Comparison of ENCODE assay signal across 29 cellular contexts in genomic region chr15:71194286-71194685, GRCh38.
"Had no signal": no experiment of that assay in that cellular context is flagged by ENCODE, and none has a peak within 500 bp of the region (broad histone marks: within the 10 kb centered on the region; RNA-seq: fewer than 3 reads in every experiment).

No MANE protein-coding gene starts in this region.

- H3K27ac Mint-ChIP-seq: natural killer cell treated with Interleukin-12 subunit alpha and Interleukin-12 subunit beta and Interleukin-15 and Interleukin-18, amount 100 ng/mL, for 72 hours; nephron progenitor cell; progenitor cell of endocrine pancreas; stimulated activated effector memory CD8-positive, alpha-beta T cell treated with anti-CD3 and anti-CD28 coated beads, Interleukin-12 subunit alpha, Interleukin-12 subunit beta, amount 100 ng/mL, for 72 hours; stimulated activated naive B cell treated with anti-CD40 and anti-IgM and Interleukin-4, amounts not matched to agents 10 μg/mL and 1 μg/mL and 100 μg/mL, for 72 hours; stimulated activated naive CD8-positive, alpha-beta T cell treated with anti-CD3 and anti-CD28 coated beads, Interleukin-15, Interleukin-2, amounts not matched to agents 100 ng/mL and 50 ng/mL, for 24 hours had no signal

- ATAC-seq: naive thymus-derived CD8-positive, alpha-beta T cell; natural killer cell treated with Interleukin-12 subunit alpha and Interleukin-12 subunit beta and Interleukin-15 and Interleukin-18, amount 100 ng/mL, for 72 hours; psoas muscle; right cardiac atrium; right lobe of liver; stimulated activated effector memory CD8-positive, alpha-beta T cell treated with anti-CD3 and anti-CD28 coated beads, Interleukin-12 subunit alpha, Interleukin-12 subunit beta, amount 100 ng/mL, for 72 hours; stimulated activated naive B cell treated with anti-CD40 and anti-IgM and Interleukin-4, amounts not matched to agents 10 μg/mL and 1 μg/mL and 100 μg/mL, for 72 hours had no signal

- DNase-seq: naive thymus-derived CD8-positive, alpha-beta T cell; nephron progenitor cell; nucleus accumbens; ovary; posterior cingulate gyrus; psoas muscle; right cardiac atrium; right lobe of liver; sigmoid colon; small intestine; stimulated activated CD4-positive, alpha-beta T cell treated with anti-CD3 and anti-CD28 coated beads, Interleukin-15, amount 100 ng/mL, for 24 hours; stimulated activated CD4-positive, alpha-beta T cell treated with anti-CD3 and anti-CD28 coated beads, Interleukin-2, amount 100 ng/mL, for 24 hours; stimulated activated CD4-positive, alpha-beta T cell treated with anti-CD3 and anti-CD28 coated beads, Interleukin-2, amount 100 ng/mL, for 48 hours; stimulated activated CD4-positive, alpha-beta T cell treated with anti-CD3 and anti-CD28 coated beads, Interleukin-4, amount 100 ng/mL, for 24 hours; stimulated activated naive B cell treated with anti-CD40 and anti-IgM and Interleukin-4, amounts not matched to agents 10 μg/mL and 1 μg/mL and 100 μg/mL, for 72 hours; stimulated activated naive CD4-positive, alpha-beta T cell treated with Interleukin-2 at 50 U/mL for 16 hours; stomach; thyroid gland; trophoblast cell had no signal

- H3K36me3 Mint-ChIP-seq: naive thymus-derived CD8-positive, alpha-beta T cell; natural killer cell treated with Interleukin-12 subunit alpha and Interleukin-12 subunit beta and Interleukin-15 and Interleukin-18, amount 100 ng/mL, for 72 hours; stimulated activated effector memory CD8-positive, alpha-beta T cell treated with anti-CD3 and anti-CD28 coated beads, Interleukin-12 subunit alpha, Interleukin-12 subunit beta, amount 100 ng/mL, for 72 hours; stimulated activated naive B cell treated with anti-CD40 and anti-IgM and Interleukin-4, amounts not matched to agents 10 μg/mL and 1 μg/mL and 100 μg/mL, for 72 hours had no signal

- H3K27ac ChIP-seq: neutrophil, ovary, parathyroid adenoma, psoas muscle, right lobe of liver, sigmoid colon, stomach, thoracic aorta, thyroid gland, tibial nerve, upper lobe of left lung had no signal

- H3K4me3 ChIP-seq: ovary, psoas muscle, right lobe of liver, sigmoid colon, stomach, thoracic aorta, thyroid gland, tibial nerve, upper lobe of left lung had no signal

- H3K9me3 Mint-ChIP-seq: natural killer cell treated with Interleukin-12 subunit alpha and Interleukin-12 subunit beta and Interleukin-15 and Interleukin-18, amount 100 ng/mL, for 72 hours; nephron progenitor cell; stimulated activated effector memory CD8-positive, alpha-beta T cell treated with anti-CD3 and anti-CD28 coated beads, Interleukin-12 subunit alpha, Interleukin-12 subunit beta, amount 100 ng/mL, for 72 hours had no signal

- H3K4me1 Mint-ChIP-seq: nephron progenitor cell; neural crest cell; stimulated activated effector memory CD8-positive, alpha-beta T cell treated with anti-CD3 and anti-CD28 coated beads, Interleukin-12 subunit alpha, Interleukin-12 subunit beta, amount 100 ng/mL, for 72 hours; stimulated activated naive B cell treated with anti-CD40 and anti-IgM and Interleukin-4, amounts not matched to agents 10 μg/mL and 1 μg/mL and 100 μg/mL, for 72 hours had no signal

- H3K4me3 Mint-ChIP-seq: naive thymus-derived CD8-positive, alpha-beta T cell; natural killer cell treated with Interleukin-12 subunit alpha and Interleukin-12 subunit beta and Interleukin-15 and Interleukin-18, amount 100 ng/mL, for 72 hours; nephron progenitor cell; neural crest cell; stimulated activated effector memory CD8-positive, alpha-beta T cell treated with anti-CD3 and anti-CD28 coated beads, Interleukin-12 subunit alpha, Interleukin-12 subunit beta, amount 100 ng/mL, for 72 hours; stimulated activated naive B cell treated with anti-CD40 and anti-IgM and Interleukin-4, amounts not matched to agents 10 μg/mL and 1 μg/mL and 100 μg/mL, for 72 hours; stimulated activated naive CD8-positive, alpha-beta T cell treated with anti-CD3 and anti-CD28 coated beads, Interleukin-15, Interleukin-2, amounts not matched to agents 100 ng/mL and 50 ng/mL, for 24 hours had no signal
